In genomic region chr7:44348300-44348699, GRCh38 we compare ENCODE assay signal across 9 cellular contexts. TPM values are rescaled to one million over a fixed set of nuclear protein-coding genes. Genes with fewer than 3 reads are reported as not detected.
DNase-seq lines count a peak whose midpoint lies in the region; ATAC-seq, FAIRE-seq and TF ChIP-seq lines count a peak whose summit lies in the region.
"Had no signal": no experiment of that assay in that cellular context is flagged by ENCODE, and none has a peak within 500 bp of the region (broad histone marks: within the 10 kb centered on the region; RNA-seq: fewer than 3 reads in every experiment).

No MANE protein-coding gene starts in this region.

- DNase-seq in DMS53 (lab: John Stamatoyannopoulos, UW) = peak; percentile 63
- DNase-seq in DMS53 treated with DMSO at 0.1 percent for 48 hours (lab: John Stamatoyannopoulos, UW; ENCODE audit: unreplicated experiment) = no peak
- DNase-seq in HTR-8/SVneo (ENCODE audit: insufficient read length, low spot score) = peak; percentile 66
- no peak for DNase-seq in activated naive CD8-positive, alpha-beta T cell treated with anti-CD3 and anti-CD28 coated beads, Interleukin-2, amount 10 ng/mL, durations not matched to agents 7 days and 5 days
- no peak for DNase-seq in central memory CD4-positive, alpha-beta T cell
- DNase-seq in nephron progenitor cell = no peak
- DNase-seq in kidney glomerular epithelial cell (lab: John Stamatoyannopoulos, UW) = no peak
- DNase-seq: NCI-H1105 treated with DMSO at 0.1 percent for 48 hours had no signal

- H3K9me3 ChIP-seq in liver (ENCODE audit: control insufficient read depth in 4 of 4, low read length in 3 of 4) = no peaks in the 10 kb centered on the region

- H3K9me3 Mint-ChIP-seq in activated naive CD8-positive, alpha-beta T cell treated with anti-CD3 and anti-CD28 coated beads, Interleukin-2, amount 10 ng/mL, durations not matched to agents 7 days and 5 days = peaks cover 2% of the 10 kb centered on the region
- H3K9me3 Mint-ChIP-seq in nephron progenitor cell = peaks cover 23% of the 10 kb centered on the region

- POLR2A ChIA-PET in activated naive CD8-positive, alpha-beta T cell treated with anti-CD3 and anti-CD28 coated beads, Interleukin-2, amount 10 ng/mL, durations not matched to agents 7 days and 5 days (lab: Charles Lee) = interaction anchor here (0.9 kb wide), 1 partner anchor 13 kb away, joined by 3 read pairs; no protein-coding TSS in a partner anchor

- H3K27ac ChIP-seq in liver (ENCODE audit: low read depth in 1 of 2, low read length in 2 of 2) = no peak overlapping the region

- H3K4me3 Mint-ChIP-seq in activated naive CD8-positive, alpha-beta T cell treated with anti-CD3 and anti-CD28 coated beads, Interleukin-2, amount 10 ng/mL, durations not matched to agents 7 days and 5 days = no peak overlapping the region
- no peak overlapping the region for H3K4me3 Mint-ChIP-seq in nephron progenitor cell

- TF ChIP-seq RAD21 in liver (IDR thresholded peaks at IDR 0.05) = peak; percentile 15 to 27

- H3K4me1 ChIP-seq in liver (ENCODE audit: control insufficient read depth in 4 of 4, insufficient read depth in 4 of 4, low read length in 3 of 4) = no peaks in the 10 kb centered on the region

- H3K27me3 ChIP-seq in liver (ENCODE audit: control insufficient read depth in 4 of 4, insufficient read depth in 4 of 4, low read length in 3 of 4) = no peaks in the 10 kb centered on the region

- no peaks in the 10 kb centered on the region for H3K36me3 ChIP-seq in liver (ENCODE audit: control insufficient read depth in 4 of 4, insufficient read depth in 3 of 4, low read depth in 1 of 4, low read length in 3 of 4)

- H3K4me1 Mint-ChIP-seq in activated naive CD8-positive, alpha-beta T cell treated with anti-CD3 and anti-CD28 coated beads, Interleukin-2, amount 10 ng/mL, durations not matched to agents 7 days and 5 days = peaks cover 2% of the 10 kb centered on the region
- peaks cover 5% of the 10 kb centered on the region for H3K4me1 Mint-ChIP-seq in nephron progenitor cell

- H3K27me3 Mint-ChIP-seq in activated naive CD8-positive, alpha-beta T cell treated with anti-CD3 and anti-CD28 coated beads, Interleukin-2, amount 10 ng/mL, durations not matched to agents 7 days and 5 days = peaks cover 40% of the 10 kb centered on the region
- H3K27me3 Mint-ChIP-seq in nephron progenitor cell (ENCODE audit: low read depth, poor library complexity) = peaks cover 40% of the 10 kb centered on the region

- TF ChIP-seq CTCF in liver (IDR thresholded peaks at IDR 0.05; ENCODE audit: low read depth, low read length, missing input control) = peak; percentile 10
- TF ChIP-seq CTCF in nephron progenitor cell (IDR thresholded peaks at IDR 0.05) = no peak

- peak; percentile 52 for ATAC-seq in activated naive CD8-positive, alpha-beta T cell treated with anti-CD3 and anti-CD28 coated beads, Interleukin-2, amount 10 ng/mL, durations not matched to agents 7 days and 5 days (ENCODE audit: low read depth)

- H3K9ac ChIP-seq in liver (ENCODE audit: low read depth in 1 of 2, low read length in 2 of 2) = no peak overlapping the region

- WGBS in liver = 95% methylated on average over 2 of the region's 2 CpGs

- H3K27ac Mint-ChIP-seq in activated naive CD8-positive, alpha-beta T cell treated with anti-CD3 and anti-CD28 coated beads, Interleukin-2, amount 10 ng/mL, durations not matched to agents 7 days and 5 days = no peak overlapping the region
- H3K27ac Mint-ChIP-seq in nephron progenitor cell = no peak overlapping the region

- H3K4me3 ChIP-seq in liver (ENCODE audit: low read depth in 1 of 3, low read length in 3 of 3) = no peak overlapping the region

- peak; percentile 65 for FAIRE-seq in HTR-8/SVneo (lab: Jason Lieb, UNC)

- H3K36me3 Mint-ChIP-seq in activated naive CD8-positive, alpha-beta T cell treated with anti-CD3 and anti-CD28 coated beads, Interleukin-2, amount 10 ng/mL, durations not matched to agents 7 days and 5 days = no peaks in the 10 kb centered on the region
- no peaks in the 10 kb centered on the region for H3K36me3 Mint-ChIP-seq in nephron progenitor cell (ENCODE audit: low read depth)

TF ChIP-seq in liver, 16 proteins besides CTCF, POLR2A, EP300 and RAD21:
- TF ChIP-seq NR2F2 (IDR thresholded peaks at IDR 0.05) (no peak), JUND (IDR thresholded peaks at IDR 0.05) (no peak), ZBTB33 (IDR thresholded peaks at IDR 0.05) (no peak), RXRA (IDR thresholded peaks at IDR 0.05) (no peak), HNF4A (conservative IDR thresholded peaks at IDR 0.05) (no peak), FOXA2 (IDR thresholded peaks at IDR 0.05) (no peak), EGR1 (IDR thresholded peaks at IDR 0.05; ENCODE audit: low read depth in 2 of 2) (no peak), SP1 (IDR thresholded peaks at IDR 0.05) (no peak), YY1 (IDR thresholded peaks at IDR 0.05) (no peak), HNF4G (IDR thresholded peaks at IDR 0.05) (no peak), REST (IDR thresholded peaks at IDR 0.05) (no peak), MAX (IDR thresholded peaks at IDR 0.05) (no peak), GABPA (IDR thresholded peaks at IDR 0.05 in 1 of 2, conservative IDR thresholded peaks at IDR 0.05 in 1 of 2) (no peak)
TF ChIP-seq in liver: peak in this region for 0.

RNA-seq across cellular contexts. Expression of gene CAMK2B, which starts 22.9 kb away (rescaled TPM):
- under 1 TPM in 1 of 2 experiments, not detected in 1; 0.11 TPM for total RNA-seq in activated naive CD8-positive, alpha-beta T cell treated with anti-CD3 and anti-CD28 coated beads, Interleukin-2, amount 10 ng/mL, durations not matched to agents 7 days and 5 days
- 1 to 10 TPM in 1 of 2 donors, not detected in 1; 2.2 TPM for total RNA-seq in liver
- polyA plus RNA-seq in liver = 1 to 10 TPM; 2.1 to 3.3 TPM

Comparison
In these comparisons a context has a peak if more than half of its experiments do, and no peak if none do; other contexts are left out.
1. DNase-seq: peak in DMS53 (single experiment) and HTR-8/SVneo (single experiment); none in DMS53 treated with DMSO at 0.1 percent for 48 hours (single experiment), activated naive CD8-positive, alpha-beta T cell treated with anti-CD3 and anti-CD28 coated beads, Interleukin-2, amount 10 ng/mL, durations not matched to agents 7 days and 5 days (single experiment), central memory CD4-positive, alpha-beta T cell (single experiment), nephron progenitor cell (single experiment) and kidney glomerular epithelial cell (single experiment).